ENCODE assay signal across 12 cellular contexts in genomic region chr20:16615199-16615598, GRCh38. TPM values are rescaled to one million over a fixed set of nuclear protein-coding genes. Genes with fewer than 3 reads are reported as not detected.
A peak's percentile ranks its signal among the peaks of the same experiment; 100 is the strongest.
DNase-seq lines count a peak whose midpoint lies in the region; ATAC-seq, FAIRE-seq and TF ChIP-seq lines count a peak whose summit lies in the region.
"Had no signal": no experiment of that assay in that cellular context is flagged by ENCODE, and none has a peak within 500 bp of the region (broad histone marks: within the 10 kb centered on the region; RNA-seq: fewer than 3 reads in every experiment).

No MANE protein-coding gene starts in this region.

- H3K79me2 ChIP-seq in PC-9 (ENCODE audit: low read depth), result no peaks in the 10 kb centered on the region

- POLR2A ChIA-PET in PC-9 (lab: Charles Lee; ENCODE audit: unreplicated experiment), result interaction anchor here (0.7 kb wide), 1 partner anchor 133 kb away, joined by 3 read pairs; no protein-coding TSS in a partner anchor

- intact Hi-C loops in PC-9 (cut with micrococcal nuclease; ENCODE audit: unreplicated experiment) (no loop called here), pancreas (cut with DNase I) (no loop called here)

- H3K36me3 Mint-ChIP-seq in T-helper 17 cell (ENCODE audit: low read depth), result no peaks in the 10 kb centered on the region
- no peaks in the 10 kb centered on the region for H3K36me3 Mint-ChIP-seq in osteocyte (ENCODE audit: unreplicated experiment)

- H3K9me3 ChIP-seq in PC-9 (ENCODE audit: insufficient read depth, low read depth) (no peaks in the 10 kb centered on the region), pancreas (no peaks in the 10 kb centered on the region), T-helper 17 cell (ENCODE audit: control insufficient read depth, low read length, poor library complexity, severe bottlenecking) (no peaks in the 10 kb centered on the region)

- TF ChIP-seq CTCF in PC-9 (conservative IDR thresholded peaks at IDR 0.05) (no peak), pancreas (IDR thresholded peaks at IDR 0.05) (no peak), osteocyte (IDR thresholded peaks at IDR 0.05) (no peak)

- WGBS in pancreas, 2 donors, result 66 to 69% methylated on average over 7 of the region's 7 CpGs

- H3K4me3 Mint-ChIP-seq in T-helper 17 cell (no peak overlapping the region), osteocyte (ENCODE audit: unreplicated experiment) (no peak overlapping the region)
- H3K4me3 Mint-ChIP-seq: activated T-cell treated with anti-CD3 and anti-CD28 coated beads, Interleukin-2, amount 50 U/mL, for 4 hours had no signal

- H3K27me3 Mint-ChIP-seq in T-helper 17 cell, result peaks cover 6% of the 10 kb centered on the region
- H3K27me3 Mint-ChIP-seq in osteocyte (ENCODE audit: unreplicated experiment), result peaks cover 2% of the 10 kb centered on the region

- no peaks in the 10 kb centered on the region for H3K36me3 ChIP-seq in PC-9 (ENCODE audit: low read depth)
- H3K36me3 ChIP-seq in pancreas, result no peaks in the 10 kb centered on the region

- peaks cover 10% of the 10 kb centered on the region for H3K4me1 ChIP-seq in PC-9 (replicated peaks; ENCODE audit: insufficient read depth)
- peaks cover 0 to 5% (median 0%) of the 10 kb centered on the region in 3 donors for H3K4me1 ChIP-seq in pancreas

- no peaks in the 10 kb centered on the region for H4K20me1 ChIP-seq in PC-9 (ENCODE audit: insufficient read depth)

- H3K27ac Mint-ChIP-seq in T-helper 17 cell (no peak overlapping the region), osteocyte (ENCODE audit: unreplicated experiment) (no peak overlapping the region)

- ATAC-seq in pancreas, result peak in 3 of 4 donors; percentile 40 to 50 (median 43)
- no peak for ATAC-seq in T-helper 17 cell
- ATAC-seq: activated T-cell treated with anti-CD3 and anti-CD28 coated beads, Interleukin-2, amount 50 U/mL, for 4 hours had no signal

- H3K27me3 ChIP-seq in PC-9 (ENCODE audit: insufficient read depth, low read depth) (no peaks in the 10 kb centered on the region), pancreas (no peaks in the 10 kb centered on the region)

- no peak for TF ChIP-seq POLR2A in GM12892 (IDR thresholded peaks at IDR 0.05; ENCODE audit: low read depth, low read length)

- H3K27ac ChIP-seq in PC-9 (no peak overlapping the region), pancreas (no peak overlapping the region)

- no peaks in the 10 kb centered on the region for H3F3A ChIP-seq in PC-9 (ENCODE audit: insufficient read depth, low read depth)

- H3K4me3 ChIP-seq in PC-9 (no peak overlapping the region), pancreas (no peak overlapping the region)

- CTCF ChIA-PET in PC-9 (lab: Charles Lee), result no interaction called here

- H3K9me3 Mint-ChIP-seq in osteocyte (ENCODE audit: unreplicated experiment), result no peaks in the 10 kb centered on the region

- no peak for FAIRE-seq in pancreas (lab: Jason Lieb, UNC)
- no peak for FAIRE-seq in GM12892 (lab: Jason Lieb, UNC)
- FAIRE-seq: colon, TTC549 had no signal

- H3K4me1 Mint-ChIP-seq in T-helper 17 cell, result no peaks in the 10 kb centered on the region
- no peaks in the 10 kb centered on the region for H3K4me1 Mint-ChIP-seq in osteocyte (ENCODE audit: unreplicated experiment)

- H2AFZ ChIP-seq in PC-9, result no peak overlapping the region

- peak overlapping the region; percentile 41 for H3K4me2 ChIP-seq in PC-9

- BruUV-seq in PC-9 (replicated peaks; lab: Mats Ljungman, UMichigan), result no TSS peak

- DNase-seq in Daoy (ENCODE audit: low read depth) (peak; percentile 59), PC-9 (peak; percentile 37 to 63), fibroblast of the conjunctiva (ENCODE audit: low read depth) (peak; percentile 78), pancreas (no peak), T-helper 17 cell (no peak), osteocyte (ENCODE audit: extremely low spot score, unreplicated experiment) (no peak), GM12892 (ENCODE audit: insufficient read length) (no peak)
- DNase-seq in stimulated activated CD4-positive, alpha-beta T cell treated with anti-CD3 and anti-CD28 coated beads, Interleukin-15, amount 100 ng/mL, for 24 hours, result no peak
- DNase-seq: activated T-cell treated with anti-CD3 and anti-CD28 coated beads, Interleukin-2, amount 50 U/mL, for 4 hours; NCI-H82 had no signal

- H3K9me2 ChIP-seq in PC-9 (ENCODE audit: insufficient read depth), result no peaks in the 10 kb centered on the region

RNA-seq across cellular contexts. Expression of gene KIF16B, which starts 42.0 kb away (rescaled TPM):
- total RNA-seq in Daoy (2014; rRNA removed; shearing (Covaris generic)), result 3.2 and 6.1 TPM in 2 replicates
- total RNA-seq in PC-9 (2021) (15.1 and 17.6 TPM in 2 replicates), pancreas (10 to 100 TPM in 1 of 6 donors, 1 to 10 TPM in 5; 6.8 to 12.2 (median 7.7) TPM), T-helper 17 cell (10 to 100 TPM; 11.1 to 12.0 TPM), osteocyte (8.8 and 10.2 TPM in 2 replicates)
- polyA plus RNA-seq in pancreas, result 1 to 10 TPM; 4.4 to 5.2 TPM
- polyA plus RNA-seq in GM12892 (2012; ENCODE audit: missing spikeins), result 1.6 TPM

Comparison
In these comparisons a context has a peak if more than half of its experiments do, and no peak if none do; other contexts are left out.
1. DNase-seq: peak in Daoy (single experiment), PC-9 (2 of 2) and fibroblast of the conjunctiva (single experiment); none in pancreas (0 of 6), T-helper 17 cell (0 of 3), osteocyte (single experiment), stimulated activated CD4-positive, alpha-beta T cell treated with anti-CD3 and anti-CD28 coated beads, Interleukin-15, amount 100 ng/mL, for 24 hours (single experiment) and GM12892 (single experiment).